24 cellular contexts compared by ENCODE assay signal in the genomic region with DNA sequence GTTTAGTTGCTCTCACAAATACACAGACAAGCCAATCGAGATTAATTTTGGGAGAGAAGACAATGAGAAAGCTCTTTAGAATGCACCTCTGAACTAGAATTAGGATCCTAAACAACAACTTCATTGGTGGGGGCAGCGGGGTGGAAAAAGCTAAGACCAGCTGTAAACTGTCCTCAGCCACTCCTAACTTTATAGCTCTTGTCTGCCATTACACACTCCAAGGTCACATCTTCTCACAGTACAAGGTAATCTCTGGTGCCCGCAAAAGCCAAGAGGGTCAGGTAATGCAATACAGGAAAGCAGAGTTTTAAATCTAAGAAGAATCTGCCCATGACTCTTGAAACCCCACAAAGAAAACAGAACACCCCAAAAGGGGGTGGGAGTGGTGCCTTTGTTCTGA. TPM values are rescaled to one million over a fixed set of nuclear protein-coding genes. Genes with fewer than 3 reads are reported as not detected.
A peak's percentile ranks its signal among the peaks of the same experiment; 100 is the strongest.
DNase-seq lines count a peak whose midpoint lies in the region; ATAC-seq and TF ChIP-seq lines count a peak whose summit lies in the region.
"Had no signal": no experiment of that assay in that cellular context is flagged by ENCODE, and none has a peak within 500 bp of the region (broad histone marks: within the 10 kb centered on the region; RNA-seq: fewer than 3 reads in every experiment).

No MANE protein-coding gene starts in this region.

- H3K4me3 ChIP-seq in hepatocyte (no peak overlapping the region), mucosa of descending colon (no peak overlapping the region), OCI-LY7 (ENCODE audit: low read depth, low read length, poor library complexity, severe bottlenecking) (no peak overlapping the region)
- H3K4me3 ChIP-seq: A549; BLaER1 treated with 17β-estradiol and CSF1 and Interleukin-3, amounts not matched to agents 10 nM and 100 nM; Peyer's patch had no signal

- H3K9me2 ChIP-seq in hepatocyte (replicated peaks; ENCODE audit: insufficient read depth) (no peaks in the 10 kb centered on the region), OCI-LY7 (ENCODE audit: insufficient read depth, low read length) (no peaks in the 10 kb centered on the region)

- H3K27me3 ChIP-seq in hepatocyte, result no peaks in the 10 kb centered on the region
- H3K27me3 ChIP-seq: BLaER1 treated with 17β-estradiol and CSF1 and Interleukin-3, amounts not matched to agents 10 nM and 100 nM; Peyer's patch had no signal

- TF ChIP-seq CTCF in hepatocyte (IDR thresholded peaks at IDR 0.05; ENCODE audit: poor library complexity) (no peak), mucosa of descending colon (IDR thresholded peaks at IDR 0.05) (no peak), OCI-LY7 (conservative IDR thresholded peaks at IDR 0.05; ENCODE audit: low read length) (no peak)

- BruUV-seq in OCI-LY7 (replicated peaks; lab: Mats Ljungman, UMichigan), result no TSS peak

- ATAC-seq in left ventricle myocardium superior, result peak; percentile 31
- no peak for ATAC-seq in Right ventricle myocardium inferior
- peak; percentile 34 for ATAC-seq in mucosa of descending colon
- ATAC-seq: A549 had no signal

- CTCF ChIA-PET in OCI-LY7 (lab: Charles Lee; ENCODE audit: unreplicated experiment), result no interaction called here

- POLR2A ChIA-PET in OCI-LY7 (lab: Charles Lee), result interaction anchor here (0.6 to 0.7 kb wide), 2 partner anchors 14 to 32 kb away, joined by 3 to 4 read pairs; no protein-coding TSS in a partner anchor

- no peak overlapping the region for H3K4me2 ChIP-seq in hepatocyte
- no peak overlapping the region for H3K4me2 ChIP-seq in OCI-LY7 (ENCODE audit: low read length)
- H3K4me2 ChIP-seq: A549 had no signal

- H4K20me1 ChIP-seq in hepatocyte (ENCODE audit: insufficient read depth, poor library complexity, severe bottlenecking) (no peaks in the 10 kb centered on the region), OCI-LY7 (ENCODE audit: insufficient read depth, low read length) (no peaks in the 10 kb centered on the region)

- no peak overlapping the region for H2AFZ ChIP-seq in hepatocyte
- H2AFZ ChIP-seq in OCI-LY7 (ENCODE audit: low read length), result no peak overlapping the region

- H3K27ac ChIP-seq in hepatocyte (peak overlapping the region; percentile 45), OCI-LY7 (ENCODE audit: low read depth, low read length, poor library complexity, severe bottlenecking) (no peak overlapping the region)
- H3K27ac ChIP-seq: A549, Peyer's patch had no signal

- DNase-seq in left ventricle myocardium superior (no peak), Right ventricle myocardium inferior (ENCODE audit: missing footprints) (no peak), hepatocyte (ENCODE audit: low spot score) (no peak), mucosa of descending colon (no peak), head of caudate nucleus (no peak), OCI-LY7 (ENCODE audit: low spot score) (no peak)
- DNase-seq in activated CD4-positive, CD25-positive, alpha-beta regulatory T cell treated with anti-CD3 and anti-CD28 coated beads, Interleukin-2, amount 50 U/mL, for 72 hours, result no peak
- DNase-seq: AML-193; CD4-positive, alpha-beta T cell; HCEC 1CT; NCI-H1092; NCI-H1417 treated with DMSO at 0.1 percent for 48 hours; NCI-H1694 treated with DMSO at 0.1 percent for 48 hours; NCI-H2081; NCI-H2171; NCI-H226; NCI-H510A; NCI-H69; OCI-M1; Peyer's patch had no signal

- H3K9me3 ChIP-seq in hepatocyte (ENCODE audit: low read depth), result peaks cover 8% of the 10 kb centered on the region
- peaks cover 11% of the 10 kb centered on the region for H3K9me3 ChIP-seq in mucosa of descending colon
- H3K9me3 ChIP-seq in OCI-LY7 (ENCODE audit: low read length), result peaks cover 27% of the 10 kb centered on the region

- 84% methylated on average over 3 of the region's 3 CpGs for WGBS in hepatocyte (ENCODE audit: low lambda C conversion rate, missing lambda C conversion rate)

- H3K4me1 ChIP-seq in hepatocyte (ENCODE audit: insufficient read depth) (no peaks in the 10 kb centered on the region), mucosa of descending colon (ENCODE audit: low read depth) (no peaks in the 10 kb centered on the region), OCI-LY7 (ENCODE audit: insufficient read depth, low read length, poor library complexity, severe bottlenecking) (no peaks in the 10 kb centered on the region)
- H3K4me1 ChIP-seq: A549, Peyer's patch had no signal

- intact Hi-C loops in left ventricle myocardium superior (cut with micrococcal nuclease) (no loop called here), Right ventricle myocardium inferior (cut with DNase I) (no loop called here), mucosa of descending colon (cut with DNase I, micrococcal nuclease) (no loop called here), head of caudate nucleus (cut with DNase I) (no loop called here), OCI-LY7 (cut with micrococcal nuclease; ENCODE audit: unreplicated experiment) (no loop called here)

- H3K79me2 ChIP-seq in hepatocyte (no peaks in the 10 kb centered on the region), OCI-LY7 (ENCODE audit: insufficient read depth, low read depth, low read length) (no peaks in the 10 kb centered on the region)

- H3K36me3 ChIP-seq in hepatocyte (replicated peaks; ENCODE audit: insufficient read depth, low read depth) (no peaks in the 10 kb centered on the region), mucosa of descending colon (ENCODE audit: low read depth) (no peaks in the 10 kb centered on the region), OCI-LY7 (ENCODE audit: insufficient read depth, low read length) (peaks cover 5% of the 10 kb centered on the region)
- H3K36me3 ChIP-seq: Peyer's patch had no signal

RNA-seq across cellular contexts. Expression of gene IL22RA2, which starts 17.8 kb away (rescaled TPM):
- not detected for total RNA-seq in left ventricle myocardium superior
- not detected for total RNA-seq in Right ventricle myocardium inferior
- total RNA-seq in hepatocyte, result not detected in 2 replicates
- not detected in 2 replicates for polyA plus RNA-seq in hepatocyte
- not detected for total RNA-seq in mucosa of descending colon
- total RNA-seq in OCI-LY7 (2014; rRNA removed; shearing (Covaris generic)), result not detected in 2 replicates
- total RNA-seq in OCI-LY7 (2022), result not detected in 2 replicates
- total RNA-seq: CD4-positive, alpha-beta T cell; H1; Peyer's patch had no signal
- polyA plus RNA-seq: A549, H1, IgD-negative memory B cell had no signal

RNA-seq across cellular contexts. Expression of gene IFNGR1, which starts 27.9 kb away (rescaled TPM):
- total RNA-seq in left ventricle myocardium superior (115 TPM), Right ventricle myocardium inferior (103 TPM), hepatocyte (123 and 127 TPM in 2 replicates), mucosa of descending colon (100 to 1,000 TPM in 1 of 3 donors, 10 to 100 TPM in 2; 77.1 to 133 (median 97.6) TPM), OCI-LY7 (2022) (22.8 and 23.6 TPM in 2 replicates)
- polyA plus RNA-seq in hepatocyte, result 78.8 and 83.6 TPM in 2 replicates
- total RNA-seq in OCI-LY7 (2014; rRNA removed; shearing (Covaris generic)), result 23.2 and 25.6 TPM in 2 replicates
